ENCODE assay signal across 8 cellular contexts in genomic region chr1:161304927-161305871, GRCh38. TPM values are rescaled to one million over a fixed set of nuclear protein-coding genes. Genes with fewer than 3 reads are reported as not detected.
DNase-seq lines count a peak whose midpoint lies in the region; ATAC-seq and TF ChIP-seq lines count a peak whose summit lies in the region.

No MANE protein-coding gene starts in this region.

- H3K36me3 ChIP-seq in cardiac muscle cell = no peaks in the 10 kb centered on the region
- no peaks in the 10 kb centered on the region for H3K36me3 ChIP-seq in mesodermal cell (ENCODE audit: control insufficient read depth, insufficient read depth, low read length)
- H3K36me3 ChIP-seq in uterus = no peaks in the 10 kb centered on the region

- no peak for TF ChIP-seq POLR2A in uterus (IDR thresholded peaks at IDR 0.05)

- H3K27me3 Mint-ChIP-seq in brain = peaks cover 29% of the 10 kb centered on the region

- H3K4me1 Mint-ChIP-seq in brain = peaks cover 41% of the 10 kb centered on the region

- H3K4me3 Mint-ChIP-seq in brain = peak overlapping the region; percentile 92 to 98 (median 95)

- H3K9me3 ChIP-seq in cardiac muscle cell (ENCODE audit: low read depth) = no peaks in the 10 kb centered on the region
- no peaks in the 10 kb centered on the region for H3K9me3 ChIP-seq in mesodermal cell (ENCODE audit: control insufficient read depth, low read length)
- H3K9me3 ChIP-seq in uterus = no peaks in the 10 kb centered on the region

- ATAC-seq in Right ventricle myocardium superior (ENCODE audit: poor library complexity) = no peak
- no peak for ATAC-seq in HG02970 (IDR thresholded peaks at IDR 0.05; ENCODE audit: low FRiP score, unreplicated experiment)

- H3K27ac ChIP-seq in cardiac muscle cell (no peak overlapping the region), mesodermal cell (ENCODE audit: low read depth, low read length, severe bottlenecking) (no peak overlapping the region), uterus (peak overlapping the region; percentile 51 to 63)

- peaks cover 10% of the 10 kb centered on the region for H3K4me1 ChIP-seq in cardiac muscle cell (ENCODE audit: low read depth)
- H3K4me1 ChIP-seq in mesodermal cell (ENCODE audit: control insufficient read depth, insufficient read depth, low read length, poor library complexity, severe bottlenecking) = peaks cover 6% of the 10 kb centered on the region
- no peaks in the 10 kb centered on the region for H3K4me1 ChIP-seq in uterus

- peaks cover 3% of the 10 kb centered on the region for H3K36me3 Mint-ChIP-seq in brain

- WGBS in mesodermal cell (ENCODE audit: insufficient coverage in 2 of 2), 2 experiments = 11 to 16% methylated on average over 11 to 12 of the region's 18 CpGs

- H3K4me3 ChIP-seq in cardiac muscle cell (peak overlapping the region; percentile 76), mesodermal cell (ENCODE audit: extremely low read depth, insufficient read depth, low read length, poor library complexity, severe bottlenecking) (peak overlapping the region; percentile 58), uterus (peak overlapping the region; percentile 59 to 62)

- DNase-seq in cardiac muscle cell (ENCODE audit: low read depth in 1 of 2, low spot score in 1 of 2) (no peak), Right ventricle myocardium superior (no peak), uterus (no peak), NCI-H748 (lab: John Stamatoyannopoulos, UW; ENCODE audit: unreplicated experiment) (no peak), DMS 273 treated with DMSO at 0.1 percent for 48 hours (lab: John Stamatoyannopoulos, UW) (no peak)

- no peak for TF ChIP-seq CTCF in cardiac muscle cell (IDR thresholded peaks at IDR 0.05; ENCODE audit: low read depth, low read length)
- TF ChIP-seq CTCF in brain (conservative IDR thresholded peaks at IDR 0.05) = no peak
- no peak for TF ChIP-seq CTCF in uterus (IDR thresholded peaks at IDR 0.05)

- no peaks in the 10 kb centered on the region for H3K9me3 Mint-ChIP-seq in brain

- H3K27ac Mint-ChIP-seq in brain = peak overlapping the region; percentile 80 to 98 (median 93)

- intact Hi-C loops in Right ventricle myocardium superior (cut with DNase I) = loop anchor here (5.0 kb wide), 1 partner anchor 78 kb away; the partner anchor contains the start of gene TOMM40L
- intact Hi-C loops in uterus (cut with DNase I; ENCODE audit: low total_unique reads) = no loop called here

- H3K27me3 ChIP-seq in cardiac muscle cell (no peaks in the 10 kb centered on the region), uterus (no peaks in the 10 kb centered on the region)

RNA-seq across cellular contexts. Expression of gene MPZ, which starts 4.6 kb away (rescaled TPM):
- 0.35 and 0.77 TPM in 2 replicates for total RNA-seq in cardiac muscle cell
- polyA plus RNA-seq in cardiac muscle cell = 0.48 and 0.66 TPM in 2 replicates
- 4.8 TPM for total RNA-seq in Right ventricle myocardium superior
- polyA plus RNA-seq in brain (ENCODE audit: insufficient read depth, low read depth, low replicate concordance) = 2.6 TPM
- 7.8 TPM for polyA plus RNA-seq in mesodermal cell (2013, experiment 1 of 2)
- 8.1 TPM for polyA plus RNA-seq in mesodermal cell (2013, experiment 2 of 2)
- 10 to 100 TPM in 1 of 4 donors, 1 to 10 TPM in 1, not detected in 2; 2.2 to 10.7 TPM for total RNA-seq in uterus

RNA-seq across cellular contexts. Expression of gene SDHC, which starts 9.0 kb away (rescaled TPM):
- total RNA-seq in cardiac muscle cell (19.5 and 22.5 TPM in 2 replicates), Right ventricle myocardium superior (422 TPM), uterus (100 to 1,000 TPM in 1 of 4 donors, 10 to 100 TPM in 3; 28.5 to 127 (median 55.8) TPM)
- polyA plus RNA-seq in cardiac muscle cell (275 and 333 TPM in 2 replicates), brain (ENCODE audit: insufficient read depth, low read depth, low replicate concordance) (211 TPM)
- polyA plus RNA-seq in mesodermal cell (2013, experiment 1 of 2) = 204 TPM
- polyA plus RNA-seq in mesodermal cell (2013, experiment 2 of 2) = 211 TPM

RNA-seq across cellular contexts. Expression of gene PCP4L1, which starts 46.7 kb away (rescaled TPM):
- total RNA-seq in cardiac muscle cell (0.14 and 0.21 TPM in 2 replicates), Right ventricle myocardium superior (0.22 TPM), uterus (1 to 10 TPM in 2 of 4 donors, under 1 TPM in 1, not detected in 1; 0.77 to 3.1 (median 1.9) TPM)
- polyA plus RNA-seq in cardiac muscle cell (not detected in 2 replicates), brain (ENCODE audit: insufficient read depth, low read depth, low replicate concordance) (5.2 TPM)
- not detected for polyA plus RNA-seq in mesodermal cell (2013, experiment 1 of 2)
- not detected for polyA plus RNA-seq in mesodermal cell (2013, experiment 2 of 2)

Comparison
In these comparisons a context has a peak if more than half of its experiments do, and no peak if none do; other contexts are left out.
1. H3K27ac ChIP-seq: peak in uterus (2 of 2); none in cardiac muscle cell (single experiment) and mesodermal cell (single experiment).
2. Peak in every context shown above with its lines, with median percentiles within 50 percentile points of each other: H3K4me3 ChIP-seq.